Comparison of ENCODE assay signal across 22 cellular contexts in the genomic region with DNA sequence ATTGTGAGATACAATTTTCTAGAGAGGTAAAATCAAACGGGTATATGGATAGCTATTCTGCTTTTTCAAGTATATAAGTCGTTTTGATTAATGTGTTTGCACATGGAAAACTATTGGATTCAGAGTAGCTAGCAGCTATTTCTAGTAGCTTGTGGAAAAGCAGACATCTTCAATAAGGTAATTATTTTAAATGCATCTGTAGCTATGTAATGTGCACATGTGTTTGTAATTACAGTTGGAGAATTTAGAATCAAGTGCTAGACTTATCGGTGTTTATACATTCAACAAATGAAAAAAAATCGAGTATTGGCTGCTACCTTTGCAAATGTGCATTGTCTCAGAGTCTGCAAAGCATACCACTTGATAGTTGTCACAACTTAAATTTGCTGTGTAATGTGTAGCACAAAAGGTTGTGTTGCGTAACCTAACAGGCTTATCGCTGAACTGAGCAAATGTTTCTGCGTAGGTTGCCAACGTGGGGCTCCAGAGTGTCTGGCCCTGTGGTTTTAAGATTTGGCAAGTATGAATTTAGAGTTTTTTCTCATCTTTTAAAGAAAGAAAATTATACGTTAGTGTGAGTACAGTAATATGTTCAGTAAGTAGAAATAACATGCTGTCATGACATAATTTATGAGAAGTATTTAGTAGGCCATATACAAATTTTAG. TPM values are rescaled to one million over a fixed set of nuclear protein-coding genes. Genes with fewer than 3 reads are reported as not detected.
A peak's percentile ranks its signal among the peaks of the same experiment; 100 is the strongest.
DNase-seq lines count a peak whose midpoint lies in the region; ATAC-seq, FAIRE-seq and TF ChIP-seq lines count a peak whose summit lies in the region.
"Had no signal": no experiment of that assay in that cellular context is flagged by ENCODE, and none has a peak within 500 bp of the region (broad histone marks: within the 10 kb centered on the region; RNA-seq: fewer than 3 reads in every experiment).

No MANE protein-coding gene starts in this region.

- H3K4me2 ChIP-seq in A549: no peak overlapping the region
- no peak overlapping the region for H3K4me2 ChIP-seq in smooth muscle cell

- no peak for TF ChIP-seq EP300 in A549 (IDR thresholded peaks at IDR 0.05)

- TF ChIP-seq POLR2A in A549 (IDR thresholded peaks at IDR 0.05; ENCODE audit: low read length): no peak

- no peak for FAIRE-seq in A549 (lab: Jason Lieb, UNC)

- no peaks in the 10 kb centered on the region for H3K27me3 ChIP-seq in smooth muscle cell (ENCODE audit: low read depth)
- H3K27me3 ChIP-seq: tibial nerve had no signal

- WGBS in A549 (ENCODE audit: missing lambda C conversion rate): 73% methylated on average over 9 of the region's 9 CpGs
- WGBS in smooth muscle cell (ENCODE audit: low lambda C conversion rate): 72% methylated on average over 9 of the region's 9 CpGs

- H2AFZ ChIP-seq in smooth muscle cell (ENCODE audit: low read depth): no peak overlapping the region

- no peak for TF ChIP-seq CTCF in A549 (IDR thresholded peaks at IDR 0.05)
- no peak for TF ChIP-seq CTCF in HEK293 (tag by site-specific recombination; IDR thresholded peaks at IDR 0.05)
- no peak for TF ChIP-seq CTCF in smooth muscle cell (IDR thresholded peaks at IDR 0.05; ENCODE audit: borderline replicate concordance, insufficient read depth, poor library complexity, severe bottlenecking)

- H3K36me3 ChIP-seq in HEK293 (ENCODE audit: control insufficient read depth in 2 of 2, insufficient read depth in 1 of 2, low read length in 2 of 2): no peaks in the 10 kb centered on the region; a peak in 1 of 3 replicates
- H3K36me3 ChIP-seq in smooth muscle cell (ENCODE audit: low read depth): no peaks in the 10 kb centered on the region

- H3K27ac ChIP-seq in A549: no peak overlapping the region
- H3K27ac ChIP-seq in HEK293 (ENCODE audit: extremely low read depth, low read depth, low read length): no peak overlapping the region
- H3K27ac ChIP-seq in smooth muscle cell (ENCODE audit: low read depth): no peak overlapping the region
- H3K27ac ChIP-seq: epithelial cell of prostate, tibial nerve had no signal

- POLR2A ChIA-PET in A549 (lab: Yijun Ruan, JAX): no interaction called here
- POLR2A ChIA-PET in HEK293 (lab: Yijun Ruan, JAX): no interaction called here

- H3K4me1 ChIP-seq in A549: no peaks in the 10 kb centered on the region
- H3K4me1 ChIP-seq in HEK293 (ENCODE audit: control insufficient read depth, insufficient read depth, low read length): no peaks in the 10 kb centered on the region
- peaks cover 12% of the 10 kb centered on the region for H3K4me1 ChIP-seq in smooth muscle cell (ENCODE audit: low read depth)
- H3K4me1 ChIP-seq: tibial nerve had no signal

- CTCF ChIA-PET in A549 (lab: Yijun Ruan, JAX) (interaction anchor here (1.2 kb wide), 1 partner anchor 22 kb away, joined by 4 read pairs; no protein-coding TSS in a partner anchor), HEK293 (lab: Yijun Ruan, JAX) (no interaction called here)

- no peak overlapping the region for H3K9ac ChIP-seq in smooth muscle cell (ENCODE audit: low read depth)

- no peaks in the 10 kb centered on the region for H3F3A ChIP-seq in smooth muscle cell (ENCODE audit: low read depth)

- DNase-seq in A549 (ENCODE audit: low read depth in 1 of 2, low spot score in 1 of 2) (no peak), fibroblast of the conjunctiva (ENCODE audit: low read depth) (peak; percentile 35), smooth muscle cell (lab: John Stamatoyannopoulos, UW; ENCODE audit: unreplicated experiment) (no peak), NCI-H1694 (lab: John Stamatoyannopoulos, UW) (no peak), NCI-H510A (lab: John Stamatoyannopoulos, UW) (no peak), amniotic stem cell (lab: John Stamatoyannopoulos, UW) (no peak)
- DNase-seq: activated CD4-positive, alpha-beta memory T cell treated with anti-CD3 and anti-CD28 coated beads for 36 hours; activated naive CD4-positive, alpha-beta T cell treated with anti-CD3 and anti-CD28 coated beads for 36 hours; activated T-cell treated with anti-CD3 and anti-CD28 coated beads, Interleukin-2, amount 50 U/mL, for 24 hours; COR-L47; glutamatergic neuron; H9; KBM-7; NCI-H1092 treated with DMSO at 0.1 percent for 48 hours; nucleus accumbens; SHP77; stimulated activated CD4-positive, alpha-beta T cell treated with anti-CD3 and anti-CD28 coated beads, Interleukin-15, amount 100 ng/mL, for 24 hours had no signal

- ATAC-seq in A549 (no peak), SK-N-SH treated with all-trans-retinoic acid at 6 μM for 48 hours (peak; percentile 83)
- ATAC-seq: stimulated activated memory B cell treated with anti-CD40 and anti-IgM and Interleukin-4, amounts not matched to agents 10 μg/mL and 1 μg/mL and 100 μg/mL, for 72 hours had no signal

- H3K4me3 ChIP-seq in A549: no peak overlapping the region
- H3K4me3 ChIP-seq in HEK293 (ENCODE audit: low read depth, low read length): no peak overlapping the region
- H3K4me3 ChIP-seq in smooth muscle cell: no peak overlapping the region
- H3K4me3 ChIP-seq: tibial nerve had no signal

- no peaks in the 10 kb centered on the region for H4K20me1 ChIP-seq in smooth muscle cell (ENCODE audit: low read depth)

- H3K9me3 ChIP-seq in A549 (no peaks in the 10 kb centered on the region), HEK293 (ENCODE audit: control insufficient read depth, insufficient read depth, low read depth, low read length) (no peaks in the 10 kb centered on the region), smooth muscle cell (replicated peaks; ENCODE audit: low read depth) (no peaks in the 10 kb centered on the region)
- H3K9me3 ChIP-seq: tibial nerve had no signal

- TF ChIP-seq RAD21 in A549 (conservative IDR thresholded peaks at IDR 0.05 in 1 of 2, IDR thresholded peaks at IDR 0.05 in 1 of 2): no peak

- H3K79me2 ChIP-seq in smooth muscle cell (ENCODE audit: low read depth): peaks cover 4% of the 10 kb centered on the region

TF ChIP-seq in A549, 52 proteins besides CTCF, POLR2A, EP300 and RAD21:
- TF ChIP-seq SREBF2 (IDR thresholded peaks at IDR 0.05) (no peak), CEBPB (IDR thresholded peaks at IDR 0.05) (peak; percentile 41 to 49; a peak in 2 of 4 replicates), RFX5 (IDR thresholded peaks at IDR 0.05) (no peak), HEYL (CRISPR knock-in tag; IDR thresholded peaks at IDR 0.05) (no peak), NR3C1 (IDR thresholded peaks at IDR 0.05) (no peak), HOXB5 (CRISPR knock-in tag; IDR thresholded peaks at IDR 0.05) (no peak)

TF ChIP-seq in HEK293, 187 proteins besides CTCF, POLR2A, EP300 and RAD21 (continues in another document):
- peak; percentile 48 for TF ChIP-seq SP7 (tag by site-specific recombination; IDR thresholded peaks at IDR 0.05)
- TF ChIP-seq, protein P1, sequence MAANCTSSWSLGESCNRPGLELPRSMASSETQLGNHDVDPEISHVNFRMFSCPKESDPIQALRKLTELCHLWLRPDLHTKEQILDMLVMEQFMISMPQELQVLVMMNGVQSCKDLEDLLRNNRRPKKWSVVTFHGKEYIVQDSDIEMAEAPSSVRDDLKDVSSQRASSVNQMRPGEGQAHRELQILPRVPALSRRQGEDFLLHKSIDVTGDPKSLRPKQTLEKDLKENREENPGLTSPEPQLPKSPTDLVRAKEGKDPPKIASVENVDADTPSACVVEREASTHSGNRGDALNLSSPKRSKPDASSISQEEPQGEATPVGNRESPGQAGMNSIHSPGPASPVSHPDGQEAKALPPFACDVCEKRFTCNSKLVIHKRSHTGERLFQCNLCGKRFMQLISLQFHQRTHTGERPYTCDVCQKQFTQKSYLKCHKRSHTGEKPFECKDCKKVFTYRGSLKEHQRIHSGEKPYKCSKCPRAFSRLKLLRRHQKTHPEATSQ (tag by site-specific recombination; IDR thresholded peaks at IDR 0.05): no peak
- TF ChIP-seq ZNF571 (tag by site-specific recombination; IDR thresholded peaks at IDR 0.05): no peak
- no peak for TF ChIP-seq KLF7 (tag by site-specific recombination; IDR thresholded peaks at IDR 0.05; ENCODE audit: borderline replicate concordance)

TF ChIP-seq in SK-N-SH treated with all-trans-retinoic acid at 6 μM for 48 hours, 23 proteins besides CTCF, POLR2A, EP300 and RAD21 (continues in another document):
- TF ChIP-seq ZFP30 (CRISPR knock-in tag; IDR thresholded peaks at IDR 0.05) (no peak), ZNF70 (CRISPR knock-in tag; IDR thresholded peaks at IDR 0.05) (no peak), BACH2 (CRISPR knock-in tag; IDR thresholded peaks at IDR 0.05; ENCODE audit: borderline replicate concordance) (no peak), ESRRG (CRISPR knock-in tag; IDR thresholded peaks at IDR 0.05) (no peak), ZC3H10 (CRISPR knock-in tag; IDR thresholded peaks at IDR 0.05) (no peak), TCF4 (CRISPR knock-in tag; IDR thresholded peaks at IDR 0.05; ENCODE audit: borderline replicate concordance) (peak; percentile 89), OSR1 (CRISPR knock-in tag; IDR thresholded peaks at IDR 0.05) (no peak)
- TF ChIP-seq, protein P2, sequence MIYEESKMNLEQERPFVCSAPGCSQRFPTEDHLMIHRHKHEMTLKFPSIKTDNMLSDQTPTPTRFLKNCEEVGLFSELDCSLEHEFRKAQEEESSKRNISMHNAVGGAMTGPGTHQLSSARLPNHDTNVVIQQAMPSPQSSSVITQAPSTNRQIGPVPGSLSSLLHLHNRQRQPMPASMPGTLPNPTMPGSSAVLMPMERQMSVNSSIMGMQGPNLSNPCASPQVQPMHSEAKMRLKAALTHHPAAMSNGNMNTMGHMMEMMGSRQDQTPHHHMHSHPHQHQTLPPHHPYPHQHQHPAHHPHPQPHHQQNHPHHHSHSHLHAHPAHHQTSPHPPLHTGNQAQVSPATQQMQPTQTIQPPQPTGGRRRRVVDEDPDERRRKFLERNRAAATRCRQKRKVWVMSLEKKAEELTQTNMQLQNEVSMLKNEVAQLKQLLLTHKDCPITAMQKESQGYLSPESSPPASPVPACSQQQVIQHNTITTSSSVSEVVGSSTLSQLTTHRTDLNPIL (CRISPR knock-in tag; IDR thresholded peaks at IDR 0.05; ENCODE audit: low read depth): peak; percentile 75; the same call in 1 of the 2 replicates

RNA-seq across cellular contexts. Expression of a gene that starts 44.3 kb away (rescaled TPM):
- 5.3 and 6.7 TPM in 2 replicates for polyA plus RNA-seq in A549 (2011; rRNA removed)
- 0.69 and 0.70 TPM in 2 replicates for polyA plus RNA-seq in A549 (2012; cell fraction: cytosol; rRNA removed)
- 1.2 and 1.8 TPM in 2 replicates for polyA plus RNA-seq in A549 (2012; cell fraction: nucleus; rRNA removed)
- 1.4 to 1.8 TPM (median 1.8 TPM) in 3 replicates for polyA plus RNA-seq in A549 (2017; fragmentation: RNase III; extraction: RNeasy Plus Mini Kit Qiagen cat#74134 plus additional on column Dnase treatment)
- 9.3 and 13.3 TPM in 2 replicates for polyA minus RNA-seq in A549 (2011; rRNA and poly(A)+ RNA removed)
- total RNA-seq in smooth muscle cell: 10.6 and 12.6 TPM in 2 replicates
- polyA plus RNA-seq in smooth muscle cell: 0.71 and 1.2 TPM in 2 replicates
